ENCODE assay signal across 7 cellular contexts in genomic region chr5:36870399-36871040, GRCh38. TPM values are rescaled to one million over a fixed set of nuclear protein-coding genes. Genes with fewer than 3 reads are reported as not detected.
DNase-seq lines count a peak whose midpoint lies in the region; ATAC-seq, FAIRE-seq and TF ChIP-seq lines count a peak whose summit lies in the region.

No MANE protein-coding gene starts in this region.

- CTCF ChIA-PET in GM10248 (lab: Yijun Ruan, JAX): interaction anchor here (0.6 to 6.8 kb wide), 9 partner anchors 15 to 177 kb away, joined by 3 to 68 read pairs (median 4); no protein-coding TSS in a partner anchor
- CTCF ChIA-PET in GM12878 (lab: Yijun Ruan, JAX): interaction anchor here (0.6 to 4.5 kb wide), 24 partner anchors 9 to 184 kb away, joined by 3 to 47 read pairs (median 4); no protein-coding TSS in a partner anchor

- intact Hi-C loops in GM12878 (cut with micrococcal nuclease; ENCODE audit: unreplicated experiment) (loop anchor here (1.0 to 10.0 kb wide), 3 partner anchors 131 to 716 kb away; partner anchors contain the start of genes LMBRD2, NUP155, SKP2 and WDR70), testis (cut with DNase I; ENCODE audit: low total_unique reads) (no loop called here)

- no peaks in the 10 kb centered on the region for H3K27me3 ChIP-seq in GM12878 (replicated peaks in 1 of 2; ENCODE audit: control insufficient read depth in 2 of 2, insufficient read depth in 2 of 2, low read length in 1 of 2)
- no peaks in the 10 kb centered on the region for H3K27me3 ChIP-seq in testis

- H3K27ac ChIP-seq in GM12878 (ENCODE audit: control insufficient read depth, insufficient read depth): no peak overlapping the region
- H3K27ac ChIP-seq in testis: no peak overlapping the region

- no peak for FAIRE-seq in HTR-8/SVneo (lab: Jason Lieb, UNC)
- FAIRE-seq in GM12878 (lab: Jason Lieb, UNC): peak; percentile 64

- no peak overlapping the region for H3K4me2 ChIP-seq in GM12878 (ENCODE audit: control insufficient read depth, insufficient read depth)

- TF ChIP-seq EP300 in GM12878 (IDR thresholded peaks at IDR 0.05; ENCODE audit: borderline replicate concordance in 1 of 2, control insufficient read depth in 1 of 2, low read depth in 2 of 2, low read length in 2 of 2): no peak

- 50% methylated on average over 2 of the region's 2 CpGs for WGBS in GM12878 (ENCODE audit: insufficient coverage, insufficient replicate concordance, low lambda C conversion rate, missing lambda C conversion rate)
- WGBS in testis, 2 donors: 62 to 80% methylated on average over 2 of the region's 2 CpGs

- H2AFZ ChIP-seq in GM12878 (ENCODE audit: control insufficient read depth, low read depth, low read length): no peak overlapping the region

- ATAC-seq in GM21723 (IDR thresholded peaks at IDR 0.05; ENCODE audit: unreplicated experiment): peak; percentile 75
- ATAC-seq in GM12878: peak; percentile 79

- BruUV-seq in GM12878 (replicated peaks; lab: Mats Ljungman, UMichigan): no TSS peak

- H4K20me1 ChIP-seq in GM12878 (ENCODE audit: control insufficient read depth, insufficient read depth): no peaks in the 10 kb centered on the region

- H3K4me3 ChIP-seq in GM12878: no peak overlapping the region
- no peak overlapping the region for H3K4me3 ChIP-seq in testis

- H3K4me1 ChIP-seq in GM12878 (ENCODE audit: control insufficient read depth, insufficient read depth, low read length) (peaks cover 7% of the 10 kb centered on the region; the same call in 1 of the 2 replicates), testis (no peaks in the 10 kb centered on the region)

- in situ Hi-C loops in GM12878 (cut with MboI): loop anchor here (5.0 kb wide), 1 partner anchor 133 kb away; no protein-coding TSS in a partner anchor

- H3K9ac ChIP-seq in GM12878 (ENCODE audit: control insufficient read depth, insufficient read depth, low read length): no peak overlapping the region

- H3K9me3 ChIP-seq in GM12878 (replicated peaks; ENCODE audit: control insufficient read depth, insufficient read depth, low read length) (no peaks in the 10 kb centered on the region), testis (no peaks in the 10 kb centered on the region)

- DNase-seq in GM10248 (ENCODE audit: extremely low spot score) (peak; percentile 64), HTR-8/SVneo (ENCODE audit: insufficient read length, low spot score) (peak; percentile 85), NCI-H774 (lab: John Stamatoyannopoulos, UW) (peak; percentile 64), GM12878 (ENCODE audit: low read depth, low spot score) (no peak), iris pigment epithelial cell (ENCODE audit: low read depth) (peak; percentile 69), testis (no peak)

- POLR2A ChIA-PET in GM10248 (lab: Yijun Ruan, JAX) (no interaction called here), GM12878 (lab: Charles Lee) (no interaction called here)

- peaks cover 48% of the 10 kb centered on the region for H3K79me2 ChIP-seq in GM12878 (ENCODE audit: control insufficient read depth, insufficient read depth, low read length)

- SMC1A ChIA-PET in GM12878 (lab: Charles Lee; ENCODE audit: uncharacterized antibody, unreplicated experiment): interaction anchor here (0.6 to 3.8 kb wide), 15 partner anchors 10 to 182 kb away, joined by 3 to 20 read pairs (median 4); no protein-coding TSS in a partner anchor

- RAD21 ChIA-PET in GM12878 (lab: Charles Lee; ENCODE audit: unreplicated experiment): interaction anchor here (0.5 to 1.9 kb wide), 15 partner anchors 75 to 629 kb away, joined by 3 to 14 read pairs (median 4); partner anchors contain the start of gene NADK2

- TF ChIP-seq CTCF in GM10248 (IDR thresholded peaks at IDR 0.05; ENCODE audit: control extremely low read depth, extremely low read depth, low read depth, missing control alignments) (peak; percentile 62), GM12878 (IDR thresholded peaks at IDR 0.05 in 2 of 3, conservative IDR thresholded peaks at IDR 0.05 in 1 of 3; ENCODE audit: control insufficient read depth in 2 of 3, extremely low read depth in 1 of 3, insufficient read depth in 1 of 3, low read depth in 3 of 3, low read length in 3 of 3) (peak; percentile 36 to 66 (median 58); a peak in 5 of 6 replicates), testis (IDR thresholded peaks at IDR 0.05) (peak; percentile 45 to 67 (median 51))

- H3K36me3 ChIP-seq in GM12878 (ENCODE audit: control insufficient read depth in 2 of 2, insufficient read depth in 2 of 2, low read length in 1 of 2) (no peaks in the 10 kb centered on the region; a peak in 1 of 4 replicates), testis (ENCODE audit: low read depth, missing control alignments) (no peaks in the 10 kb centered on the region)

- TF ChIP-seq POLR2A in GM12878 (IDR thresholded peaks at IDR 0.05; ENCODE audit: low read depth, low read length) (no peak), testis (IDR thresholded peaks at IDR 0.05) (no peak)

- TF ChIP-seq RAD21 in GM12878 (IDR thresholded peaks at IDR 0.05; ENCODE audit: insufficient read depth, low read depth, low read length): peak; percentile 59

TF ChIP-seq in GM12878, 131 proteins besides CTCF, POLR2A, EP300 and RAD21 (continues in another document):
- TF ChIP-seq ATF3 (IDR thresholded peaks at IDR 0.05; ENCODE audit: borderline replicate concordance, extremely low read depth, low read depth, low read length): no peak
- no peak for TF ChIP-seq CEBPB (IDR thresholded peaks at IDR 0.05; ENCODE audit: borderline replicate concordance in 1 of 2, low read depth in 2 of 2, low read length in 2 of 2)
- TF ChIP-seq TCF7 (IDR thresholded peaks at IDR 0.05; ENCODE audit: borderline replicate concordance): peak; percentile 45; the same call in 1 of the 2 replicates
- TF ChIP-seq ETV6 (conservative IDR thresholded peaks at IDR 0.05 in 1 of 2, IDR thresholded peaks at IDR 0.05 in 1 of 2; ENCODE audit: borderline replicate concordance in 1 of 2, low read depth in 1 of 2): no peak
- no peak for TF ChIP-seq PRDM15 (CRISPR knock-in tag; IDR thresholded peaks at IDR 0.05)
- peak; percentile 55; the same call in 1 of the 2 replicates for TF ChIP-seq PKNOX1 (IDR thresholded peaks at IDR 0.05)
- no peak for TF ChIP-seq TCF3 (IDR thresholded peaks at IDR 0.05; ENCODE audit: borderline replicate concordance, insufficient read depth, low read depth, low read length)

RNA-seq across cellular contexts. Expression of gene NIPBL, which starts 6.0 kb away (rescaled TPM):
- 202 and 206 TPM in 2 replicates for total RNA-seq in GM12878 (2013; cell fraction: nucleolus; rRNA removed)
- total RNA-seq in GM12878 (2014; rRNA removed) (18.0 and 19.6 TPM in 2 replicates), GM12878 (2014; rRNA removed; fragmentation: Illumina TruSeq; extraction: Trizol) (27.5 and 36.6 TPM in 2 replicates), GM12878 (2021) (45.4 and 45.7 TPM in 2 replicates), testis (10 to 100 TPM; 76.6 to 80.2 TPM)
- 9.2 TPM for polyA plus RNA-seq in GM12878 (2011; ENCODE audit: low read depth)
- polyA plus RNA-seq in GM12878 (2011; rRNA removed) (41.5 and 50.4 TPM in 2 replicates), GM12878 (2014; fragmentation: Illumina TruSeq; extraction: Trizol) (29.9 and 42.0 TPM in 2 replicates), GM12878 (2014; fragmentation: Nextera tagmentation; extraction: Ambion mirVana) (10 to 100 TPM; 10.4 to 13.4 TPM), GM12878 (2014; rRNA removed) (15.1 and 18.9 TPM in 2 replicates), GM12878 (2016; fragmentation: Nextera tagmentation; extraction: Ambion mirVana) (10 to 100 TPM; 19.7 to 20.7 TPM), testis (ENCODE audit: insufficient read depth, low read depth, low replicate concordance) (13.8 TPM)
- polyA plus RNA-seq in GM12878 (2011; cell fraction: cytosol; rRNA removed): 29.0 and 35.5 TPM in 2 replicates
- polyA plus RNA-seq in GM12878 (2011; cell fraction: nucleus; rRNA removed): 40.8 and 52.1 TPM in 2 replicates
- polyA plus RNA-seq in GM12878 (2012): 14.7 and 20.8 TPM in 2 replicates
- 176 and 271 TPM in 2 replicates for polyA minus RNA-seq in GM12878 (2011; rRNA and poly(A)+ RNA removed)
- polyA minus RNA-seq in GM12878 (2011; cell fraction: cytosol; rRNA and poly(A)+ RNA removed): 28.5 and 49.5 TPM in 2 replicates
- polyA minus RNA-seq in GM12878 (2011; cell fraction: nucleus; rRNA and poly(A)+ RNA removed): 111 and 150 TPM in 2 replicates

Comparison
In these comparisons a context has a peak if more than half of its experiments do, and no peak if none do; other contexts are left out.
1. DNase-seq: peak in GM10248 (single experiment), HTR-8/SVneo (single experiment), NCI-H774 (single experiment) and iris pigment epithelial cell (single experiment); none in GM12878 (single experiment) and testis (single experiment).
2. Peak in every context shown above with its lines, with median percentiles within 50 percentile points of each other: CTCF ChIP-seq.